In the genomic region with DNA sequence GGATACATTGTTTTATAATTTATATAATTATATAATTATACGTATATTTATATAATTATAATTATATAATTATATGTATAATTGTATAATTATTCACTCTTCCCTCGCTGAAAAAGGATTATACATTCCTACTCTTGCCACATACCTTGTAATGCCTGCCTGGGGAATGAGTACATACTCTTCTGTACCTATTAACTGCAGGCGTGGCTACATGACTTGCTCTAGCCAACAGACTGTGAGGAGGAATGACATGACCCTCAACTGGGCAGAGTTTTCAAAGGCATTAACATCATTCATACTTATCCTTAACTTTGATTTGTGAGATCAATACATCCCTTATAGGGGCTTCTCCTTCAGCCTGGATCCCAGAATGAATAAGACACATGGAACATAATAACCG, we compare ENCODE assay signal across 25 cellular contexts.
"Had no signal": no experiment of that assay in that cellular context is flagged by ENCODE, and none has a peak within 500 bp of the region (broad histone marks: within the 10 kb centered on the region; RNA-seq: fewer than 3 reads in every experiment).

No MANE protein-coding gene starts in this region.

- DNase-seq: activated CD4-positive, alpha-beta T cell treated with anti-CD3 and anti-CD28 coated beads, Interleukin-2, amount 50 U/mL, for 1 hour; activated CD4-positive, CD25-positive, alpha-beta regulatory T cell treated with anti-CD3 and anti-CD28 coated beads, Interleukin-2, amount 50 U/mL, for 72 hours; activated CD8-positive, alpha-beta T cell treated with anti-CD3 and anti-CD28 coated beads, Interleukin-2, amount 10 ng/mL, durations not matched to agents 7 days and 5 days; activated naive CD8-positive, alpha-beta T cell treated with anti-CD3 and anti-CD28 coated beads for 36 hours; activated T-cell treated with anti-CD3 and anti-CD28 coated beads, Interleukin-2, amount 50 U/mL, for 24 hours; colonic mucosa; dorsolateral prefrontal cortex; effector memory CD8-positive, alpha-beta T cell; heart left ventricle; islet precursor cell; natural killer cell; spleen; stimulated activated CD4-positive, alpha-beta T cell treated with anti-CD3 and anti-CD28 coated beads, Interleukin-4, amount 100 ng/mL, for 24 hours; stimulated activated naive CD8-positive, alpha-beta T cell treated with anti-CD3 and anti-CD28 coated beads, Interleukin-15, Interleukin-2, amounts not matched to agents 100 U/mL and 50 U/mL, for 24 hours; substantia nigra; T-helper 1 cell; thyroid gland; upper lobe of right lung; WERI-Rb-1 had no signal

- H3K27ac ChIP-seq: colonic mucosa, dorsolateral prefrontal cortex, heart left ventricle, spleen, thyroid gland, upper lobe of right lung, WERI-Rb-1 had no signal

- ATAC-seq: activated CD8-positive, alpha-beta T cell treated with anti-CD3 and anti-CD28 coated beads, Interleukin-2, amount 10 ng/mL, durations not matched to agents 7 days and 5 days; activated T-helper 17 cell treated with anti-CD3 and anti-CD28 coated beads, Interleukin-2, amount 50 U/mL, for 72 hours; effector memory CD8-positive, alpha-beta T cell; heart left ventricle; left lobe of liver; natural killer cell; stimulated activated naive CD8-positive, alpha-beta T cell treated with anti-CD3 and anti-CD28 coated beads, Interleukin-15, Interleukin-2, amounts not matched to agents 100 U/mL and 50 U/mL, for 24 hours; upper lobe of right lung had no signal

- H3K36me3 ChIP-seq: colonic mucosa, WERI-Rb-1 had no signal

- H3K27me3 ChIP-seq: colonic mucosa, dorsolateral prefrontal cortex, heart left ventricle, spleen, thyroid gland, upper lobe of right lung had no signal

- H3K9me3 ChIP-seq: colonic mucosa, heart left ventricle, spleen, thyroid gland, upper lobe of right lung had no signal

- H3K4me1 ChIP-seq: colonic mucosa, heart left ventricle, spleen, upper lobe of right lung had no signal

- FAIRE-seq: astrocyte, endothelial cell of umbilical vein, TTC549 had no signal

- H3K4me3 ChIP-seq: colonic mucosa, dorsolateral prefrontal cortex, heart left ventricle, lung, spleen, thyroid gland, upper lobe of right lung had no signal
